Comparison of ENCODE assay signal across 16 cellular contexts in genomic region chr2:236887953-236888765, GRCh38.
DNase-seq lines count a peak whose midpoint lies in the region; ATAC-seq and TF ChIP-seq lines count a peak whose summit lies in the region.
"Had no signal": no experiment of that assay in that cellular context is flagged by ENCODE, and none has a peak within 500 bp of the region (broad histone marks: within the 10 kb centered on the region; RNA-seq: fewer than 3 reads in every experiment).

No MANE protein-coding gene starts in this region.

- no peaks in the 10 kb centered on the region for H3K27me3 ChIP-seq in GM23248 (replicated peaks; ENCODE audit: insufficient read depth)
- H3K27me3 ChIP-seq in brain microvascular endothelial cell (replicated peaks), result no peaks in the 10 kb centered on the region
- no peaks in the 10 kb centered on the region for H3K27me3 ChIP-seq in mesendoderm (ENCODE audit: insufficient read depth, low read length, poor library complexity)
- no peaks in the 10 kb centered on the region for H3K27me3 ChIP-seq in stomach smooth muscle (ENCODE audit: control insufficient read depth in 1 of 2, insufficient read depth in 2 of 2, low read length in 2 of 2)

- no peaks in the 10 kb centered on the region for H3K9me3 Mint-ChIP-seq in activated CD8-positive, alpha-beta memory T cell treated with anti-CD3 and anti-CD28 coated beads, Interleukin-2, amount 10 ng/mL, durations not matched to agents 7 days and 5 days (ENCODE audit: low read depth)
- H3K9me3 Mint-ChIP-seq: activated CD4-positive, alpha-beta memory T cell treated with anti-CD3 and anti-CD28 coated beads for 36 hours had no signal

- no peaks in the 10 kb centered on the region for H3K4me1 Mint-ChIP-seq in activated CD8-positive, alpha-beta memory T cell treated with anti-CD3 and anti-CD28 coated beads, Interleukin-2, amount 10 ng/mL, durations not matched to agents 7 days and 5 days

- H3K4me3 Mint-ChIP-seq in activated CD8-positive, alpha-beta memory T cell treated with anti-CD3 and anti-CD28 coated beads, Interleukin-2, amount 10 ng/mL, durations not matched to agents 7 days and 5 days, result no peak overlapping the region
- H3K4me3 Mint-ChIP-seq: activated CD4-positive, alpha-beta memory T cell treated with anti-CD3 and anti-CD28 coated beads for 36 hours had no signal

- in situ Hi-C loops in GM23248 (cut with MboI) (no loop called here), brain microvascular endothelial cell (cut with HindIII; ENCODE audit: low pct_ligation_motif_present, low sequenced_read_pairs) (no loop called here)

- H2BK120ac ChIP-seq in mesendoderm (ENCODE audit: low read depth, low read length), result no peak overlapping the region

- H3K9me3 ChIP-seq in GM23248 (ENCODE audit: low read depth), result no peaks in the 10 kb centered on the region
- no peaks in the 10 kb centered on the region for H3K9me3 ChIP-seq in stomach smooth muscle (ENCODE audit: control insufficient read depth in 2 of 2, low read length in 2 of 2)

- no peak overlapping the region for H3K23ac ChIP-seq in mesendoderm (ENCODE audit: low read length)

- peak overlapping the region; percentile 83 for H3K4me2 ChIP-seq in GM23248 (ENCODE audit: unreplicated experiment)
- H3K4me2 ChIP-seq in mesendoderm (ENCODE audit: low read length), result no peak overlapping the region

- H3K36me3 Mint-ChIP-seq in activated CD8-positive, alpha-beta memory T cell treated with anti-CD3 and anti-CD28 coated beads, Interleukin-2, amount 10 ng/mL, durations not matched to agents 7 days and 5 days, result no peaks in the 10 kb centered on the region
- H3K36me3 Mint-ChIP-seq: activated CD4-positive, alpha-beta memory T cell treated with anti-CD3 and anti-CD28 coated beads for 36 hours had no signal

- no peak overlapping the region for H3K27ac Mint-ChIP-seq in activated CD8-positive, alpha-beta memory T cell treated with anti-CD3 and anti-CD28 coated beads, Interleukin-2, amount 10 ng/mL, durations not matched to agents 7 days and 5 days
- H3K27ac Mint-ChIP-seq: activated CD4-positive, alpha-beta memory T cell treated with anti-CD3 and anti-CD28 coated beads for 36 hours had no signal

- DNase-seq in GM23248 (peak; percentile 32), brain microvascular endothelial cell (no peak), mesendoderm (no peak), SW480 (ENCODE audit: low spot score) (no peak), RPMI8226 (no peak)
- no peak for DNase-seq in activated CD8-positive, alpha-beta memory T cell treated with anti-CD3 and anti-CD28 coated beads, Interleukin-2, amount 10 ng/mL, durations not matched to agents 7 days and 5 days
- DNase-seq: activated CD4-positive, alpha-beta memory T cell treated with anti-CD3 and anti-CD28 coated beads for 36 hours; DMS53; left lung; NCI-H187 treated with DMSO at 0.1 percent for 48 hours; nucleus accumbens; T1000 had no signal

- H3K79me1 ChIP-seq in mesendoderm (ENCODE audit: low read length), result no peaks in the 10 kb centered on the region

- H3K9ac ChIP-seq in GM23248 (peak overlapping the region; percentile 69), mesendoderm (ENCODE audit: low read length) (no peak overlapping the region), stomach smooth muscle (ENCODE audit: low read length in 2 of 2) (no peak overlapping the region)

- H4K5ac ChIP-seq in mesendoderm (ENCODE audit: low read length), result no peak overlapping the region

- peaks cover 12% of the 10 kb centered on the region for H3K4me1 ChIP-seq in GM23248 (ENCODE audit: insufficient read depth)
- peaks cover 12% of the 10 kb centered on the region for H3K4me1 ChIP-seq in mesendoderm (ENCODE audit: control insufficient read depth, low read depth, low read length)
- peaks cover 9% of the 10 kb centered on the region for H3K4me1 ChIP-seq in stomach smooth muscle (ENCODE audit: control insufficient read depth, insufficient read depth, low read length)

- peaks cover 3% of the 10 kb centered on the region for H3K27me3 Mint-ChIP-seq in activated CD8-positive, alpha-beta memory T cell treated with anti-CD3 and anti-CD28 coated beads, Interleukin-2, amount 10 ng/mL, durations not matched to agents 7 days and 5 days

- no peak overlapping the region for H2BK15ac ChIP-seq in mesendoderm (replicated peaks; ENCODE audit: low read depth)

- 66% methylated on average over 15 of the region's 15 CpGs for WGBS in GM23248 (ENCODE audit: low coverage in 1 of 2, low lambda C conversion rate in 2 of 2, missing lambda C conversion rate in 2 of 2), 2 experiments
- no CpG with 5 or more reads among the region's 15 CpGs for WGBS in mesendoderm (ENCODE audit: extremely low coverage, insufficient coverage, low lambda C conversion rate)

- TF ChIP-seq CTCF in brain microvascular endothelial cell (IDR thresholded peaks at IDR 0.05; ENCODE audit: low read depth, low read length, missing control alignments), result no peak

- H2BK5ac ChIP-seq in mesendoderm (ENCODE audit: low read length), result no peak overlapping the region

- CTCF ChIA-PET in activated CD8-positive, alpha-beta memory T cell treated with anti-CD3 and anti-CD28 coated beads, Interleukin-2, amount 10 ng/mL, durations not matched to agents 7 days and 5 days (lab: Charles Lee), result no interaction called here

- H2AFZ ChIP-seq in GM23248, result peak overlapping the region; percentile 68

- H3K4ac ChIP-seq in mesendoderm (ENCODE audit: low read depth, low read length), result no peak overlapping the region

- H3K4me3 ChIP-seq in GM23248 (peak overlapping the region; percentile 50), brain microvascular endothelial cell (ENCODE audit: low read depth, low read length) (no peak overlapping the region), mesendoderm (ENCODE audit: low read length) (no peak overlapping the region), stomach smooth muscle (ENCODE audit: low read length in 2 of 2) (no peak overlapping the region)
- H3K4me3 ChIP-seq: left lung had no signal

- H3K56ac ChIP-seq in mesendoderm (ENCODE audit: low read length), result peak overlapping the region; percentile 39

- no peak for ATAC-seq in HG03432 (IDR thresholded peaks at IDR 0.05; ENCODE audit: unreplicated experiment)
- no peak for ATAC-seq in activated CD8-positive, alpha-beta memory T cell treated with anti-CD3 and anti-CD28 coated beads, Interleukin-2, amount 10 ng/mL, durations not matched to agents 7 days and 5 days
- ATAC-seq: HCT116 had no signal

- H3K18ac ChIP-seq in mesendoderm (ENCODE audit: low read length), result peak overlapping the region; percentile 0

- H3K9me2 ChIP-seq in GM23248 (ENCODE audit: insufficient read depth), result no peaks in the 10 kb centered on the region

- H3K79me2 ChIP-seq in GM23248 (ENCODE audit: insufficient read depth) (no peaks in the 10 kb centered on the region), mesendoderm (ENCODE audit: control insufficient read depth, insufficient read depth, low read length) (no peaks in the 10 kb centered on the region)

- peak overlapping the region; percentile 22 for H2AK5ac ChIP-seq in mesendoderm (ENCODE audit: low read length)

- H3K27ac ChIP-seq in GM23248 (peak overlapping the region; percentile 90), brain microvascular endothelial cell (peak overlapping the region; percentile 79), mesendoderm (ENCODE audit: low read depth, low read length) (no peak overlapping the region), stomach smooth muscle (ENCODE audit: low read length) (peak overlapping the region; percentile 37)
- H3K27ac ChIP-seq: RWPE1 had no signal

- peaks cover 12% of the 10 kb centered on the region for H3F3A ChIP-seq in GM23248 (ENCODE audit: insufficient read depth)

- no peaks in the 10 kb centered on the region for H4K20me1 ChIP-seq in GM23248 (ENCODE audit: insufficient read depth)

- H3K36me3 ChIP-seq in GM23248 (ENCODE audit: low read depth), result no peaks in the 10 kb centered on the region
- H3K36me3 ChIP-seq in brain microvascular endothelial cell (replicated peaks), result no peaks in the 10 kb centered on the region
- no peaks in the 10 kb centered on the region for H3K36me3 ChIP-seq in mesendoderm (ENCODE audit: control insufficient read depth, insufficient read depth, low read length)
- H3K36me3 ChIP-seq in stomach smooth muscle (ENCODE audit: control insufficient read depth in 2 of 2, insufficient read depth in 2 of 2, low read length in 2 of 2), result no peaks in the 10 kb centered on the region
- H3K36me3 ChIP-seq: left lung had no signal

- H4K8ac ChIP-seq in mesendoderm (ENCODE audit: low read depth, low read length), result no peak overlapping the region
